ENCODE assay signal across 8 cellular contexts in the genomic region with DNA sequence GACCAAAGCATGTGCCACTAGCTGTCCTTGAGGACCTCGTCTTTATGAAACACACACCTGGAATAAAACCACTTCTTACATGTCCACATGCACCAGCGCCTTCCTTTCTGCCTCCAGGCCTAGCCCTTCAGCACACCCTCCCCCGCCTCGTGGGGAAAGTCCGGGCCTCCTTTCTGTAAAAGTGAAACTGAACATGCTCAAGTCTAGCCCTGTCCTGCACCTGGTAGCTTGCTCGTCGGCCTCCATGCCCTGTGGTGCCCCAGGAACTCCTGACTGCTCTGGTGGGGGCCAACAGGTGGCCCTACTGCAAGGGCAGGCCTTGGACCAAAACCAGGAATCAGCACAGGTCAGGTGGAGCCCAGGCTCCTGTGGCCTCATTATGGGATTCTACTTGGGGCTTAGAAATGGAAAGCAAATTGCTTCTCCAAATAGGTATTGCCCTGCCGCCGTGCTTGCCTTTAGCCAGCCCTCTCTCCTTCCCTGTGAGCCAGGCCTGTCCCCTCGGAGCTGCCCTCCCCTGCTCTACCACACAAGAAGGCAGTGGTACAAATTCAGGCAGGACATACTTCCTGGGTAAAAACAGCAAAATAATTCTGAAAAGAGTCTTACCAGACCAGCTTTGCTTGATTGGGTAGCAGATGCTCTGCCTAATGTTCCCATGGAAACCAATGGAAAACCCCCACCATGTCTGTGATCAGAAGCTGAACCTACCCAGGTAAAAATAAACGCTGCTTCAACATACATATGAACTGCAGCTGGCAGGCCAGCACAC. TPM values are rescaled to one million over a fixed set of nuclear protein-coding genes. Genes with fewer than 3 reads are reported as not detected.
DNase-seq lines count a peak whose midpoint lies in the region; ATAC-seq and TF ChIP-seq lines count a peak whose summit lies in the region.

No MANE protein-coding gene starts in this region.

- no peaks in the 10 kb centered on the region for H3K27me3 Mint-ChIP-seq in activated T-helper 17 cell treated with anti-CD3 and anti-CD28 coated beads, Interleukin-2, amount 50 U/mL, for 72 hours
- peaks cover 0 to 17% of the 10 kb centered on the region in 2 donors for H3K27me3 Mint-ChIP-seq in natural killer cell (ENCODE audit: low read depth in 2 of 2)

- H2AFZ ChIP-seq in MM.1S (ENCODE audit: low read length) (peak overlapping the region; percentile 69), PC-3 (ENCODE audit: low read length) (no peak overlapping the region)

- no peaks in the 10 kb centered on the region for H3K9me2 ChIP-seq in MM.1S (replicated peaks; ENCODE audit: insufficient read depth, low read length)
- no peaks in the 10 kb centered on the region for H3K9me2 ChIP-seq in PC-3 (replicated peaks; ENCODE audit: low read length)

- H3K9ac ChIP-seq in MM.1S (ENCODE audit: low read length) (peak overlapping the region; percentile 23; the same call in 1 of the 2 replicates), PC-3 (ENCODE audit: low read length) (no peak overlapping the region)

- H3K27me3 ChIP-seq in MM.1S (replicated peaks; ENCODE audit: insufficient read depth, low read length) (no peaks in the 10 kb centered on the region), vagina (no peaks in the 10 kb centered on the region), PC-3 (ENCODE audit: low read length) (no peaks in the 10 kb centered on the region; the same call in 1 of the 2 replicates)

- no peaks in the 10 kb centered on the region for H3K9me3 Mint-ChIP-seq in activated T-helper 17 cell treated with anti-CD3 and anti-CD28 coated beads, Interleukin-2, amount 50 U/mL, for 72 hours
- no peaks in the 10 kb centered on the region for H3K9me3 Mint-ChIP-seq in natural killer cell

- H3K4me1 ChIP-seq in MM.1S (ENCODE audit: low read length): peaks cover 18% of the 10 kb centered on the region
- peaks cover 38% of the 10 kb centered on the region for H3K4me1 ChIP-seq in vagina
- 0 out of 2 replicates have a peak, but pooled peaks cover 7% of the 10 kb centered on the region for H3K4me1 ChIP-seq in PC-3 (ENCODE audit: insufficient read depth, low read length)

- H3K4me3 ChIP-seq in GM12864 (ENCODE audit: low read depth, low read length) (peak overlapping the region; percentile 47), MM.1S (ENCODE audit: low read length) (peak overlapping the region; percentile 12; the same call in 1 of the 2 replicates), vagina (no peak overlapping the region), PC-3 (ENCODE audit: low read length) (no peak overlapping the region)

- TF ChIP-seq POLR2A in vagina (IDR thresholded peaks at IDR 0.05): no peak

- H3K9me3 ChIP-seq in MM.1S (replicated peaks; ENCODE audit: insufficient read depth, low read length) (no peaks in the 10 kb centered on the region), vagina (no peaks in the 10 kb centered on the region), PC-3 (ENCODE audit: low read length) (no peaks in the 10 kb centered on the region)

- H3F3A ChIP-seq in MM.1S (ENCODE audit: insufficient read depth, low read length) (peaks cover 9% of the 10 kb centered on the region; the same call in 1 of the 2 replicates), PC-3 (ENCODE audit: low read length, unreplicated experiment) (no peaks in the 10 kb centered on the region)

- H4K20me1 ChIP-seq in MM.1S (ENCODE audit: insufficient read depth, low read length) (no peaks in the 10 kb centered on the region), PC-3 (ENCODE audit: low read length) (no peaks in the 10 kb centered on the region)

- TF ChIP-seq CTCF in GM12864 (IDR thresholded peaks at IDR 0.05; ENCODE audit: low read depth, low read length, missing control alignments) (no peak), MM.1S (IDR thresholded peaks at IDR 0.05; ENCODE audit: low read length) (no peak), natural killer cell (IDR thresholded peaks at IDR 0.05) (no peak), vagina (IDR thresholded peaks at IDR 0.05) (no peak), PC-3 (conservative IDR thresholded peaks at IDR 0.05; ENCODE audit: low read depth, low read length) (no peak)

- H3K36me3 Mint-ChIP-seq in activated T-helper 17 cell treated with anti-CD3 and anti-CD28 coated beads, Interleukin-2, amount 50 U/mL, for 72 hours (ENCODE audit: low read depth): no peaks in the 10 kb centered on the region
- no peaks in the 10 kb centered on the region for H3K36me3 Mint-ChIP-seq in natural killer cell

- peaks cover 25% of the 10 kb centered on the region for H3K4me1 Mint-ChIP-seq in activated T-helper 17 cell treated with anti-CD3 and anti-CD28 coated beads, Interleukin-2, amount 50 U/mL, for 72 hours
- peaks cover 8 to 9% of the 10 kb centered on the region in 2 donors for H3K4me1 Mint-ChIP-seq in natural killer cell

- intact Hi-C loops in natural killer cell (cut with micrococcal nuclease) (no loop called here), vagina (cut with DNase I) (loop anchor here (10.0 kb wide), 1 partner anchor 90 kb away; a partner anchor contains a TSS), PC-3 (cut with micrococcal nuclease) (no loop called here)

- POLR2A ChIA-PET in PC-3 (lab: Charles Lee; ENCODE audit: unreplicated experiment): no interaction called here

- CTCF ChIA-PET in PC-3 (lab: Charles Lee): no interaction called here

- peak overlapping the region; percentile 88 for H3K4me2 ChIP-seq in MM.1S (ENCODE audit: low read depth, low read length)
- no peak overlapping the region for H3K4me2 ChIP-seq in PC-3 (ENCODE audit: low read length)

- H3K79me2 ChIP-seq in MM.1S (ENCODE audit: low read length) (no peaks in the 10 kb centered on the region), PC-3 (ENCODE audit: low read length) (no peaks in the 10 kb centered on the region)

- H3K27ac Mint-ChIP-seq in activated T-helper 17 cell treated with anti-CD3 and anti-CD28 coated beads, Interleukin-2, amount 50 U/mL, for 72 hours: peak overlapping the region; percentile 93
- H3K27ac Mint-ChIP-seq in natural killer cell: peak overlapping the region in 1 of 2 donors; percentile 69

- H3K27ac ChIP-seq in MM.1S (ENCODE audit: low read length) (peak overlapping the region; percentile 79), vagina (peak overlapping the region; percentile 79), PC-3 (ENCODE audit: low read length) (no peak overlapping the region)

- H3K4me3 Mint-ChIP-seq in activated T-helper 17 cell treated with anti-CD3 and anti-CD28 coated beads, Interleukin-2, amount 50 U/mL, for 72 hours: peak overlapping the region; percentile 82
- peak overlapping the region; percentile 2 for H3K4me3 Mint-ChIP-seq in natural killer cell

- ATAC-seq in GM21529 (IDR thresholded peaks at IDR 0.05; ENCODE audit: unreplicated experiment): peak; percentile 89
- ATAC-seq in activated T-helper 17 cell treated with anti-CD3 and anti-CD28 coated beads, Interleukin-2, amount 50 U/mL, for 72 hours (replicated peaks): peak; percentile 70
- peak; percentile 78 to 90 (median 85) for ATAC-seq in natural killer cell
- no peak for ATAC-seq in PC-3

- H3K36me3 ChIP-seq in MM.1S (replicated peaks; ENCODE audit: insufficient read depth, low read length) (no peaks in the 10 kb centered on the region), vagina (no peaks in the 10 kb centered on the region), PC-3 (ENCODE audit: low read depth, low read length) (no peaks in the 10 kb centered on the region)

- no TSS peak for BruUV-seq in PC-3 (replicated peaks; lab: Mats Ljungman, UMichigan)

- DNase-seq in GM12864 (ENCODE audit: low read depth) (peak; percentile 86), MM.1S (peak; percentile 87), natural killer cell (no peak), vagina (ENCODE audit: extremely low spot score in 2 of 2) (no peak), NCI-H1105 treated with DMSO at 0.1 percent for 48 hours (lab: John Stamatoyannopoulos, UW) (no peak), PC-3 (no peak)

RNA-seq across cellular contexts. Expression of a gene that starts 43.5 kb away (rescaled TPM):
- 100 to 1,000 TPM; 198 to 374 TPM for total RNA-seq in activated T-helper 17 cell treated with anti-CD3 and anti-CD28 coated beads, Interleukin-2, amount 50 U/mL, for 72 hours
- 100 to 1,000 TPM; 103 to 120 (median 113) TPM for total RNA-seq in natural killer cell
- 77.8 TPM for total RNA-seq in vagina
- total RNA-seq in PC-3 (2014; rRNA removed): 128 and 132 TPM in 2 replicates

RNA-seq across cellular contexts. Expression of a gene that starts 43.9 kb away (rescaled TPM):
- 10 to 100 TPM; 43.9 to 61.1 TPM for total RNA-seq in activated T-helper 17 cell treated with anti-CD3 and anti-CD28 coated beads, Interleukin-2, amount 50 U/mL, for 72 hours
- 10 to 100 TPM; 30.9 to 34.6 (median 33.0) TPM for total RNA-seq in natural killer cell
- 46.7 TPM for total RNA-seq in vagina
- total RNA-seq in PC-3 (2014; rRNA removed): 74.9 and 80.8 TPM in 2 replicates

Comparison
In these comparisons a context has a peak if more than half of its experiments do, and no peak if none do; other contexts are left out.
1. DNase-seq: peak in GM12864 (single experiment) and MM.1S (single experiment); none in natural killer cell (single experiment), vagina (0 of 2), NCI-H1105 treated with DMSO at 0.1 percent for 48 hours (single experiment) and PC-3 (single experiment).
2. H3K4me3 ChIP-seq: peak in GM12864 (single experiment) and MM.1S (single experiment); none in vagina (0 of 2) and PC-3 (single experiment).